4 cellular contexts compared by ENCODE assay signal in genomic region chr11:119017377-119017776, GRCh38. TPM values are rescaled to one million over a fixed set of nuclear protein-coding genes. Genes with fewer than 3 reads are reported as not detected.
DNase-seq lines count a peak whose midpoint lies in the region; ATAC-seq and TF ChIP-seq lines count a peak whose summit lies in the region.
"Not testable (repeated sequence)": the region's sequence is repeated elsewhere in the genome, so short reads cannot be mapped to it uniquely, and the experiment has no call there.

No MANE protein-coding gene starts in this region.

- not testable (repeated sequence) for H4K5ac ChIP-seq in mesendoderm (ENCODE audit: low read length)

- not testable (repeated sequence) for H3K27me3 Mint-ChIP-seq in chondrocyte (ENCODE audit: low read depth)

- H3K27me3 ChIP-seq in OCI-LY1 (ENCODE audit: insufficient read depth, low read length); mesendoderm (ENCODE audit: insufficient read depth, low read length, poor library complexity); upper lobe of left lung: not testable (repeated sequence)

- not testable (repeated sequence) for H3K23ac ChIP-seq in mesendoderm (ENCODE audit: low read length)

- H3K9ac ChIP-seq in OCI-LY1 (ENCODE audit: low read length) (peak overlapping the region; percentile 97), mesendoderm (ENCODE audit: low read length) (peak overlapping the region; percentile 92)

- peaks cover 23% of the 10 kb centered on the region for H3K36me3 Mint-ChIP-seq in chondrocyte (ENCODE audit: low read depth)

- peak overlapping the region; percentile 98 for H3K27ac Mint-ChIP-seq in chondrocyte (ENCODE audit: unreplicated experiment)

- not testable (repeated sequence) for H3K9me2 ChIP-seq in OCI-LY1 (ENCODE audit: low read depth, low read length)

- not testable (repeated sequence) for H3K18ac ChIP-seq in mesendoderm (ENCODE audit: low read length)

- peak overlapping the region; percentile 98 for H3K4me3 ChIP-seq in OCI-LY1 (ENCODE audit: low read depth, low read length, poor library complexity, severe bottlenecking)
- H3K4me3 ChIP-seq in mesendoderm (ENCODE audit: low read length): peak overlapping the region; percentile 86
- peak overlapping the region; percentile 75 to 97 (median 82) for H3K4me3 ChIP-seq in upper lobe of left lung

- not testable (repeated sequence) for H3K9me3 Mint-ChIP-seq in chondrocyte (ENCODE audit: low read depth)

- H3K27ac ChIP-seq in OCI-LY1 (ENCODE audit: low read depth, low read length, poor library complexity, severe bottlenecking) (peak overlapping the region; percentile 96), upper lobe of left lung (peak overlapping the region; percentile 93 to 100 (median 95))
- not testable (repeated sequence) for H3K27ac ChIP-seq in mesendoderm (ENCODE audit: low read depth, low read length)

- H3K79me1 ChIP-seq in mesendoderm (ENCODE audit: low read length): not testable (repeated sequence)

- H3K56ac ChIP-seq in mesendoderm (ENCODE audit: low read length): peak overlapping the region; percentile 94

- not testable (repeated sequence) for DNase-seq in chondrocyte (ENCODE audit: low spot score); mesendoderm; upper lobe of left lung

- H3K79me2 ChIP-seq in OCI-LY1 (ENCODE audit: insufficient read depth, low read length) (peaks cover 32% of the 10 kb centered on the region), mesendoderm (ENCODE audit: control insufficient read depth, insufficient read depth, low read length) (peaks cover 40% of the 10 kb centered on the region)

- H2BK120ac ChIP-seq in mesendoderm (ENCODE audit: low read depth, low read length): not testable (repeated sequence)

- H2BK5ac ChIP-seq in mesendoderm (ENCODE audit: low read length): not testable (repeated sequence)

- H2AK5ac ChIP-seq in mesendoderm (ENCODE audit: low read length): not testable (repeated sequence)

- H3K4ac ChIP-seq in mesendoderm (ENCODE audit: low read depth, low read length): not testable (repeated sequence)

- H3F3A ChIP-seq in OCI-LY1 (ENCODE audit: insufficient read depth, low read length): not testable (repeated sequence)

- not testable (repeated sequence) for TF ChIP-seq CTCF in OCI-LY1 (IDR thresholded peaks at IDR 0.05; ENCODE audit: low read length); chondrocyte (IDR thresholded peaks at IDR 0.05); upper lobe of left lung (IDR thresholded peaks at IDR 0.05)

- not testable (repeated sequence) for H4K8ac ChIP-seq in mesendoderm (ENCODE audit: low read depth, low read length)

- TF ChIP-seq EP300 in upper lobe of left lung (IDR thresholded peaks at IDR 0.05): not testable (repeated sequence)

- peak overlapping the region; percentile 95 for H3K4me3 Mint-ChIP-seq in chondrocyte (ENCODE audit: unreplicated experiment)

- ATAC-seq in upper lobe of left lung (ENCODE audit: low FRiP score in 2 of 2): not testable (repeated sequence)

- H3K4me2 ChIP-seq in OCI-LY1 (ENCODE audit: low read length) (peak overlapping the region; percentile 73), mesendoderm (ENCODE audit: low read length) (peak overlapping the region; percentile 62)

- H3K36me3 ChIP-seq in OCI-LY1 (ENCODE audit: insufficient read depth, low read length) (peaks cover 73% of the 10 kb centered on the region), mesendoderm (ENCODE audit: control insufficient read depth, insufficient read depth, low read length) (peaks cover 16% of the 10 kb centered on the region), upper lobe of left lung (peaks cover 21 to 60% (median 42%) of the 10 kb centered on the region in 4 donors)

- WGBS in mesendoderm (ENCODE audit: extremely low coverage, insufficient coverage, low lambda C conversion rate): no CpG with 5 or more reads among the region's 10 CpGs
- 3 to 5% methylated on average over 10 of the region's 10 CpGs for WGBS in upper lobe of left lung, 2 donors

- H2AFZ ChIP-seq in OCI-LY1 (ENCODE audit: low read length): not testable (repeated sequence)

- H4K20me1 ChIP-seq in OCI-LY1 (ENCODE audit: insufficient read depth, low read length): not testable (repeated sequence)

- H3K4me1 ChIP-seq in OCI-LY1 (ENCODE audit: insufficient read depth, low read length, severe bottlenecking) (peaks cover 22% of the 10 kb centered on the region), upper lobe of left lung (peaks cover 39 to 42% (median 39%) of the 10 kb centered on the region in 4 donors)
- not testable (repeated sequence) for H3K4me1 ChIP-seq in mesendoderm (ENCODE audit: control insufficient read depth, low read depth, low read length)

- not testable (repeated sequence) for TF ChIP-seq POLR2A in upper lobe of left lung (IDR thresholded peaks at IDR 0.05)

- not testable (repeated sequence) for H2BK15ac ChIP-seq in mesendoderm (replicated peaks; ENCODE audit: low read depth)

- not testable (repeated sequence) for H3K9me3 ChIP-seq in OCI-LY1 (ENCODE audit: low read length); upper lobe of left lung

- H3K4me1 Mint-ChIP-seq in chondrocyte (ENCODE audit: low read depth): peaks cover 44% of the 10 kb centered on the region

RNA-seq across cellular contexts. Expression of gene RPS25, which starts 0.8 kb away (rescaled TPM):
- total RNA-seq in chondrocyte: 600 to 777 TPM (median 609 TPM) in 3 replicates
- polyA plus RNA-seq in mesendoderm (2013, experiment 1 of 2): 2,936 TPM
- 2,849 TPM for polyA plus RNA-seq in mesendoderm (2013, experiment 2 of 2)
- total RNA-seq in upper lobe of left lung: 1,000 to 10,000 TPM in 2 of 6 donors, 100 to 1,000 TPM in 4; 253 to 1,288 (median 830) TPM

RNA-seq across cellular contexts. Expression of gene TRAPPC4, which starts 1.2 kb away (rescaled TPM):
- 73.0 to 78.8 TPM (median 75.0 TPM) in 3 replicates for total RNA-seq in chondrocyte
- polyA plus RNA-seq in mesendoderm (2013, experiment 1 of 2): 94.7 TPM
- polyA plus RNA-seq in mesendoderm (2013, experiment 2 of 2): 93.7 TPM
- total RNA-seq in upper lobe of left lung: 10 to 100 TPM; 44.2 to 77.5 (median 63.6) TPM

RNA-seq across cellular contexts. Expression of gene SLC37A4, which starts 13.3 kb away (rescaled TPM):
- total RNA-seq in chondrocyte (13.6 to 15.6 TPM (median 13.9 TPM) in 3 replicates), upper lobe of left lung (10 to 100 TPM; 11.4 to 29.0 (median 19.9) TPM)
- polyA plus RNA-seq in mesendoderm (2013, experiment 1 of 2): 19.7 TPM
- 18.9 TPM for polyA plus RNA-seq in mesendoderm (2013, experiment 2 of 2)

RNA-seq across cellular contexts. Expression of gene CENATAC, which starts 19.4 kb away (rescaled TPM):
- total RNA-seq in chondrocyte (16.6 to 30.0 TPM (median 16.7 TPM) in 3 replicates), upper lobe of left lung (100 to 1,000 TPM in 3 of 6 donors, 10 to 100 TPM in 3; 44.3 to 407 (median 94.3) TPM)
- polyA plus RNA-seq in mesendoderm (2013, experiment 1 of 2): 27.9 TPM
- 28.6 TPM for polyA plus RNA-seq in mesendoderm (2013, experiment 2 of 2)

RNA-seq across cellular contexts. Expression of gene HYOU1, which starts 39.6 kb away (rescaled TPM):
- total RNA-seq in chondrocyte (213 to 227 TPM (median 214 TPM) in 3 replicates), upper lobe of left lung (100 to 1,000 TPM in 1 of 6 donors, 10 to 100 TPM in 5; 33.5 to 202 (median 72.7) TPM)
- polyA plus RNA-seq in mesendoderm (2013, experiment 1 of 2): 139 TPM
- polyA plus RNA-seq in mesendoderm (2013, experiment 2 of 2): 134 TPM
